Comparison of ENCODE assay signal across 7 cellular contexts in the genomic region with DNA sequence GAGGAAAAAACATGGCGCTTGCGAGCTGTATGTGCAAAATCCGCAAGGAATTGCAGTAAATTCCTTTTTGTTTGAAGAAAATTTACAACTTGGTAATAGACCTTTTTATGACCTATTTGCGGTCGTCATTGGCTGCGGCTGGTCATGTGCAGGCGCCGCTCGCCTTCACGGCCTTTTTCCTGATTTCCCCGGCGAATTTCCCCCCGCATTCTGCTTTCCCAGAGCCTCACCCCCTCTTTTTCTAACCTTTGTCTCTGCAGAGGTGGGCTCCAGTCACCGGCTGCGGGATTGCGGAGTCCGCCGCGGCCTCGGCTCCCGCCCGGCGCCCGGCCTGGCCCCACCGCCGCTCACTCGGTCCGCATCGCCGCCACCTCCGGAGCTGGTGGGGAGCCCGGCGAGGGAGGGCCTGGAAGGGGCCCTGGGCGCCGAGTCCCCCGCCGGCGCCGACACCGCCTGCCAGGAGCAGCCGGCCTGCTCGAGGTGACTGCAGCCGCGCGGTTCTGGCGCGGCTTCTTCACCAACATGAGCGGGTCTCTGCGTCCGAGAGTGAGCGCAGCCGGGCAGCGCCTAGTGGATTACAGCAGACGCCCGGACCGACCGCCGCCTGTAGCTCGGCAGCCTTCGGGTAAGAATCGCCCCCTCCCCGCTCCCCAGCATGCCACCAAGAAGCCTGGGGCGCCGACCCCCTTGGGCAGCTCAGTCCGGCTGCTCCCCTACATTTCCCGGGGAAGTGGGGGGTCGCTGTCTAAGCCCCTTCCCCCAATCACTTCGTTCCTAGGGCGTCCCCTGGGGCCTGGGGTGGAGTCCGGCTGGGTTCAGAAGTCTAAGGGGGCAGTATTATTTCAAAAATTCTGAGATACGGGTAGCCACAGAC. TPM values are rescaled to one million over a fixed set of nuclear protein-coding genes. Genes with fewer than 3 reads are reported as not detected.
A peak's percentile ranks its signal among the peaks of the same experiment; 100 is the strongest.
DNase-seq lines count a peak whose midpoint lies in the region; ATAC-seq lines count a peak whose summit lies in the region.
"Had no signal": no experiment of that assay in that cellular context is flagged by ENCODE, and none has a peak within 500 bp of the region (broad histone marks: within the 10 kb centered on the region; RNA-seq: fewer than 3 reads in every experiment).

No MANE protein-coding gene starts in this region.

- in situ Hi-C loops in G401 (cut with HindIII; ENCODE audit: low sequenced_read_pairs) = no loop called here

- peak overlapping the region; percentile 11 to 49 for H3K27ac ChIP-seq in esophagus (ENCODE audit: low read depth in 2 of 2, low read length in 1 of 2)

- peak; percentile 55 for DNase-seq in NCI-H2227 (lab: John Stamatoyannopoulos, UW; ENCODE audit: unreplicated experiment)
- no peak for DNase-seq in NCI-H2227 treated with DMSO at 0.1 percent for 48 hours (lab: John Stamatoyannopoulos, UW)
- no peak for DNase-seq in stimulated activated naive B cell treated with anti-CD40 and anti-IgM and Interleukin-4, amounts not matched to agents 10 μg/mL and 1 μg/mL and 100 μg/mL, for 72 hours
- DNase-seq in G401 (ENCODE audit: low spot score) = no peak
- no peak for DNase-seq in midbrain (lab: John Stamatoyannopoulos, UW)
- DNase-seq: T-helper 1 cell had no signal

- peaks cover 0 to 2% of the 10 kb centered on the region in 2 donors for H3K9me3 ChIP-seq in esophagus (ENCODE audit: control insufficient read depth in 2 of 2, insufficient read depth in 1 of 2, low read depth in 1 of 2, low read length in 1 of 2)

- H3K4me3 ChIP-seq in esophagus (ENCODE audit: low read depth in 1 of 2, low read length in 2 of 2) = peak overlapping the region; percentile 28 to 48

- no peaks in the 10 kb centered on the region for H3K36me3 ChIP-seq in esophagus (ENCODE audit: control insufficient read depth in 2 of 2, insufficient read depth in 2 of 2, low read length in 1 of 2)

- peak overlapping the region; percentile 11 for H3K27ac Mint-ChIP-seq in stimulated activated naive B cell treated with anti-CD40 and anti-IgM and Interleukin-4, amounts not matched to agents 10 μg/mL and 1 μg/mL and 100 μg/mL, for 72 hours

- H3K27me3 ChIP-seq in esophagus (ENCODE audit: control insufficient read depth in 1 of 2, insufficient read depth in 2 of 2, low read length in 2 of 2) = peaks cover 0 to 42% of the 10 kb centered on the region in 2 donors

- H3K4me1 Mint-ChIP-seq in stimulated activated naive B cell treated with anti-CD40 and anti-IgM and Interleukin-4, amounts not matched to agents 10 μg/mL and 1 μg/mL and 100 μg/mL, for 72 hours = peaks cover 19 to 31% of the 10 kb centered on the region in 2 donors

- peaks cover 4 to 6% of the 10 kb centered on the region in 2 donors for H3K9me3 Mint-ChIP-seq in stimulated activated naive B cell treated with anti-CD40 and anti-IgM and Interleukin-4, amounts not matched to agents 10 μg/mL and 1 μg/mL and 100 μg/mL, for 72 hours

- H3K4me3 Mint-ChIP-seq in stimulated activated naive B cell treated with anti-CD40 and anti-IgM and Interleukin-4, amounts not matched to agents 10 μg/mL and 1 μg/mL and 100 μg/mL, for 72 hours = peak overlapping the region in 1 of 2 donors; percentile 10

- peaks cover 69 to 90% of the 10 kb centered on the region in 2 donors for H3K27me3 Mint-ChIP-seq in stimulated activated naive B cell treated with anti-CD40 and anti-IgM and Interleukin-4, amounts not matched to agents 10 μg/mL and 1 μg/mL and 100 μg/mL, for 72 hours

- H3K4me1 ChIP-seq in esophagus (ENCODE audit: control insufficient read depth in 2 of 2, insufficient read depth in 2 of 2, low read length in 1 of 2) = peaks cover 4 to 6% of the 10 kb centered on the region in 2 donors

- ATAC-seq in stimulated activated naive B cell treated with anti-CD40 and anti-IgM and Interleukin-4, amounts not matched to agents 10 μg/mL and 1 μg/mL and 100 μg/mL, for 72 hours (replicated peaks) = no peak

- WGBS in esophagus, 2 donors = 4 to 7% methylated on average over 69 to 71 of the region's 71 CpGs

- peaks cover 4 to 11% of the 10 kb centered on the region in 2 donors for H3K36me3 Mint-ChIP-seq in stimulated activated naive B cell treated with anti-CD40 and anti-IgM and Interleukin-4, amounts not matched to agents 10 μg/mL and 1 μg/mL and 100 μg/mL, for 72 hours

RNA-seq across cellular contexts. Expression of gene HOXD8, which starts 7.1 kb away (rescaled TPM):
- 1 to 10 TPM; 1.0 to 1.3 TPM for polyA plus RNA-seq in esophagus
- total RNA-seq in G401 (2014; rRNA removed; shearing (Covaris generic)) = 4.1 and 4.2 TPM in 2 replicates

RNA-seq across cellular contexts. Expression of gene HOXD9, which starts 14.1 kb away (rescaled TPM):
- 1 to 10 TPM in 1 of 2 donors, under 1 TPM in 1; 0.99 to 2.4 TPM for polyA plus RNA-seq in esophagus
- total RNA-seq in G401 (2014; rRNA removed; shearing (Covaris generic)) = 6.6 and 10.6 TPM in 2 replicates

RNA-seq across cellular contexts. Expression of gene HOXD4, which starts 14.7 kb away (rescaled TPM):
- polyA plus RNA-seq in esophagus = 1 to 10 TPM in 1 of 2 donors, under 1 TPM in 1; 0.61 to 1.0 TPM
- 1.7 TPM in 1 of 2 replicates, not detected in the other for total RNA-seq in G401 (2014; rRNA removed; shearing (Covaris generic))

RNA-seq across cellular contexts. Expression of gene HOXD10, which starts 20.0 kb away (rescaled TPM):
- under 1 TPM; 0.18 to 0.31 TPM for polyA plus RNA-seq in esophagus
- not detected in 2 replicates for total RNA-seq in G401 (2014; rRNA removed; shearing (Covaris generic))

RNA-seq across cellular contexts. Expression of gene HOXD3, which starts 20.5 kb away (rescaled TPM):
- polyA plus RNA-seq in esophagus = under 1 TPM; 0.35 to 0.77 TPM
- total RNA-seq in G401 (2014; rRNA removed; shearing (Covaris generic)) = 1.8 and 6.5 TPM in 2 replicates
